ENCODE assay signal across 1 cellular context in the genomic region with DNA sequence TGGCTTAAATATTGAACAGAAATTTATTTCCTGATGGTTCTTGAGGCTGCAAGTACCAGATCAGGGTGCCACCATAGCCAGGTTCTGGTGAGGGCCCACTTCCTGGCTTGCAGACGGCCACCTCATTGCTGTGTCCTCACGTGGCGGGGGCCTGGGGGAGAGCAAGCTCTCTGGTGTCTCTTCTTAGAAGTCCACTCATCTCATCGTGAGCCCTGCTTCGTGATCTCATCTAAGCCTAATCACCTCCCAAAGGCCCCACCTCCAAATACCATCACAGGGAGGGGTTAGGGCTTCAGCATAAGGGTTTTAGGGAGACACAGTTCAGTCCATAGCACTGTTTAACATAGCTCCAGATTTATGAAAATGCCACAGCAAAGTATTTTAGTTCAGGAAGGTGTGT.
TF ChIP-seq lines count a peak whose summit lies in the region.

No MANE protein-coding gene starts in this region.

TF ChIP-seq in SK-N-SH, 30 proteins besides CTCF, POLR2A, EP300 and RAD21 (continued from another document):
- TF ChIP-seq, protein P1, sequence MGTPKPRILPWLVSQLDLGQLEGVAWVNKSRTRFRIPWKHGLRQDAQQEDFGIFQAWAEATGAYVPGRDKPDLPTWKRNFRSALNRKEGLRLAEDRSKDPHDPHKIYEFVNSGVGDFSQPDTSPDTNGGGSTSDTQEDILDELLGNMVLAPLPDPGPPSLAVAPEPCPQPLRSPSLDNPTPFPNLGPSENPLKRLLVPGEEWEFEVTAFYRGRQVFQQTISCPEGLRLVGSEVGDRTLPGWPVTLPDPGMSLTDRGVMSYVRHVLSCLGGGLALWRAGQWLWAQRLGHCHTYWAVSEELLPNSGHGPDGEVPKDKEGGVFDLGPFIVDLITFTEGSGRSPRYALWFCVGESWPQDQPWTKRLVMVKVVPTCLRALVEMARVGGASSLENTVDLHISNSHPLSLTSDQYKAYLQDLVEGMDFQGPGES (IDR thresholded peaks at IDR 0.05; ENCODE audit: low read depth, low read length) = no peak
- no peak for TF ChIP-seq JUND (IDR thresholded peaks at IDR 0.05)
- TF ChIP-seq TEAD4 (IDR thresholded peaks at IDR 0.05; ENCODE audit: borderline replicate concordance, insufficient read depth) = no peak
- TF ChIP-seq POLR2AphosphoS5 (IDR thresholded peaks at IDR 0.05; ENCODE audit: low read depth, low read length) = no peak
TF ChIP-seq in SK-N-SH: peak in this region for 0.
